In the genomic region with DNA sequence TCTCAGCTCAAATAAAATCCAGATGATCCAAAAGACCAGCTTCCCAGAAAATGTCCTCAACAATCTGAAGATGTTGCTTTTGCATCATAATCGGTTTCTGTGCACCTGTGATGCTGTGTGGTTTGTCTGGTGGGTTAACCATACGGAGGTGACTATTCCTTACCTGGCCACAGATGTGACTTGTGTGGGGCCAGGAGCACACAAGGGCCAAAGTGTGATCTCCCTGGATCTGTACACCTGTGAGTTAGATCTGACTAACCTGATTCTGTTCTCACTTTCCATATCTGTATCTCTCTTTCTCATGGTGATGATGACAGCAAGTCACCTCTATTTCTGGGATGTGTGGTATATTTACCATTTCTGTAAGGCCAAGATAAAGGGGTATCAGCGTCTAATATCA, we compare ENCODE assay signal across 26 cellular contexts. TPM values are rescaled to one million over a fixed set of nuclear protein-coding genes. Genes with fewer than 3 reads are reported as not detected.
DNase-seq lines count a peak whose midpoint lies in the region; ATAC-seq, FAIRE-seq and TF ChIP-seq lines count a peak whose summit lies in the region.
"Had no signal": no experiment of that assay in that cellular context is flagged by ENCODE, and none has a peak within 500 bp of the region (broad histone marks: within the 10 kb centered on the region; RNA-seq: fewer than 3 reads in every experiment).

No MANE protein-coding gene starts in this region.

- H3K4me1 ChIP-seq in HepG2 (ENCODE audit: insufficient read depth, low read length) (no peaks in the 10 kb centered on the region), right lobe of liver (no peaks in the 10 kb centered on the region), GM23248 (ENCODE audit: insufficient read depth) (no peaks in the 10 kb centered on the region)

- intact Hi-C loops in HepG2 (cut with micrococcal nuclease; ENCODE audit: unreplicated experiment) = no loop called here
- intact Hi-C loops in right lobe of liver (cut with DNase I) = no loop called here
- intact Hi-C loops in activated B cell treated with CpG ODN at 0.5 μM for 24 hours (cut with micrococcal nuclease) = no loop called here

- no peak for TF ChIP-seq CTCF in HepG2 (CRISPR knock-in tag; IDR thresholded peaks at IDR 0.05)
- TF ChIP-seq CTCF in right lobe of liver (IDR thresholded peaks at IDR 0.05) = no peak
- TF ChIP-seq CTCF in activated B cell treated with CpG ODN at 0.5 μM for 24 hours (IDR thresholded peaks at IDR 0.05) = no peak

- H4K20me1 ChIP-seq in HepG2 (ENCODE audit: insufficient read depth, low read length) = no peaks in the 10 kb centered on the region
- no peaks in the 10 kb centered on the region for H4K20me1 ChIP-seq in GM23248 (ENCODE audit: insufficient read depth)

- peak; percentile 23 for FAIRE-seq in HepG2 (lab: Jason Lieb, UNC)
- FAIRE-seq: A204.1, G401.6, H1, RCC 7860 had no signal

- H3K27me3 Mint-ChIP-seq in activated B cell treated with CpG ODN at 0.5 μM for 24 hours = no peaks in the 10 kb centered on the region

- H3K4me1 Mint-ChIP-seq in activated B cell treated with CpG ODN at 0.5 μM for 24 hours = peaks cover 53% of the 10 kb centered on the region
- H3K4me1 Mint-ChIP-seq: CD4-positive, alpha-beta memory T cell had no signal

- H3K4me2 ChIP-seq in HepG2 (ENCODE audit: low read depth, low read length) = no peak overlapping the region
- H3K4me2 ChIP-seq in GM23248 (ENCODE audit: unreplicated experiment) = no peak overlapping the region

- no peaks in the 10 kb centered on the region for H3F3A ChIP-seq in GM23248 (ENCODE audit: insufficient read depth)

- H3K36me3 ChIP-seq in HepG2 (replicated peaks in 1 of 2; ENCODE audit: control insufficient read depth in 1 of 2, insufficient read depth in 2 of 2, low read length in 2 of 2) = no peaks in the 10 kb centered on the region
- no peaks in the 10 kb centered on the region for H3K36me3 ChIP-seq in right lobe of liver
- H3K36me3 ChIP-seq in GM23248 (ENCODE audit: low read depth) = no peaks in the 10 kb centered on the region

- POLR2A ChIA-PET in HepG2 (lab: Yijun Ruan, JAX) = no interaction called here
- POLR2A ChIA-PET in activated B cell treated with CpG ODN at 0.5 μM for 24 hours (lab: Charles Lee) = no interaction called here

- H3K27ac ChIP-seq in HepG2 (ENCODE audit: extremely low read length, insufficient read depth, low read length) = no peak overlapping the region
- no peak overlapping the region for H3K27ac ChIP-seq in right lobe of liver
- H3K27ac ChIP-seq in GM23248 = no peak overlapping the region
- H3K27ac ChIP-seq: SK-N-MC had no signal

- H3K4me3 ChIP-seq in HepG2 (replicated peaks in 1 of 3; ENCODE audit: insufficient read depth in 1 of 3, low read depth in 2 of 3, low read length in 3 of 3) (no peak overlapping the region), right lobe of liver (no peak overlapping the region), GM23248 (no peak overlapping the region)
- H3K4me3 ChIP-seq: SK-N-MC had no signal

- no peak for TF ChIP-seq RAD21 in HepG2 (CRISPR knock-in tag; IDR thresholded peaks at IDR 0.05)

- H3K27me3 ChIP-seq in HepG2 (ENCODE audit: control insufficient read depth in 1 of 2, insufficient read depth in 2 of 2, low read length in 2 of 2) (no peaks in the 10 kb centered on the region), right lobe of liver (no peaks in the 10 kb centered on the region), GM23248 (replicated peaks; ENCODE audit: insufficient read depth) (no peaks in the 10 kb centered on the region)

- no peaks in the 10 kb centered on the region for H3K9me3 ChIP-seq in HepG2 (ENCODE audit: low read length)
- no peaks in the 10 kb centered on the region for H3K9me3 ChIP-seq in right lobe of liver
- no peaks in the 10 kb centered on the region for H3K9me3 ChIP-seq in GM23248 (ENCODE audit: low read depth)

- H3K36me3 Mint-ChIP-seq in activated B cell treated with CpG ODN at 0.5 μM for 24 hours (ENCODE audit: low read depth) = peaks cover 43% of the 10 kb centered on the region
- H3K36me3 Mint-ChIP-seq: CD4-positive, alpha-beta memory T cell had no signal

- CTCF ChIA-PET in HepG2 (lab: Yijun Ruan, JAX; ENCODE audit: low intra/inter-chr PET ratio, low total read pairs) = no interaction called here
- CTCF ChIA-PET in activated B cell treated with CpG ODN at 0.5 μM for 24 hours (lab: Charles Lee) = no interaction called here

- no peak for ATAC-seq in HepG2
- no peak for ATAC-seq in right lobe of liver
- ATAC-seq in GM18867 (IDR thresholded peaks at IDR 0.05; ENCODE audit: unreplicated experiment) = peak; percentile 24
- ATAC-seq in activated B cell treated with CpG ODN at 0.5 μM for 24 hours (ENCODE audit: low read depth) = no peak
- no peak for ATAC-seq in GM18907 (IDR thresholded peaks at IDR 0.05; ENCODE audit: unreplicated experiment)

- no peaks in the 10 kb centered on the region for H3K9me3 Mint-ChIP-seq in activated B cell treated with CpG ODN at 0.5 μM for 24 hours
- H3K9me3 Mint-ChIP-seq: CD4-positive, alpha-beta memory T cell had no signal

- no peak for TF ChIP-seq POLR2A in HepG2 (IDR thresholded peaks at IDR 0.05; ENCODE audit: insufficient read depth in 1 of 2, low read depth in 2 of 2, low read length in 2 of 2)
- TF ChIP-seq POLR2A in right lobe of liver (IDR thresholded peaks at IDR 0.05) = no peak

- in situ Hi-C loops in HepG2 (cut with HindIII; ENCODE audit: extremely low pct_ligation_motif_present, low pct_unique_long_range_greater_than_20kb) (no loop called here), GM23248 (cut with MboI) (no loop called here)

- H3K9ac ChIP-seq in HepG2 (ENCODE audit: insufficient read depth, low read depth, low read length) = no peak overlapping the region
- H3K9ac ChIP-seq in GM23248 = no peak overlapping the region

- WGBS in HepG2 (ENCODE audit: low lambda C conversion rate) = 0% methylated on average over 3 of the region's 3 CpGs
- 35% methylated on average over 3 of the region's 3 CpGs for WGBS in right lobe of liver (ENCODE audit: insufficient coverage, low coverage, low lambda C conversion rate, missing lambda C conversion rate)
- 9 to 10% methylated on average over 3 of the region's 3 CpGs for WGBS in GM23248 (ENCODE audit: low coverage in 1 of 2, low lambda C conversion rate in 2 of 2, missing lambda C conversion rate in 2 of 2), 2 experiments

- no TSS peak for BruUV-seq in HepG2 (replicated peaks; lab: Mats Ljungman, UMichigan)

- H3K79me2 ChIP-seq in HepG2 (ENCODE audit: insufficient read depth, low read length) (no peaks in the 10 kb centered on the region), GM23248 (ENCODE audit: insufficient read depth) (no peaks in the 10 kb centered on the region)

- H2AFZ ChIP-seq in HepG2 (ENCODE audit: low read length) (no peak overlapping the region), GM23248 (no peak overlapping the region)

- TF ChIP-seq EP300 in HepG2 (IDR thresholded peaks at IDR 0.05; ENCODE audit: low read depth in 2 of 2, low read length in 2 of 2) (no peak), HepG2 (CRISPR knock-in tag; IDR thresholded peaks at IDR 0.05; ENCODE audit: borderline replicate concordance) (no peak)

- H3K27ac Mint-ChIP-seq in activated B cell treated with CpG ODN at 0.5 μM for 24 hours = peak overlapping the region; percentile 41
- H3K27ac Mint-ChIP-seq: CD4-positive, alpha-beta memory T cell had no signal

- DNase-seq in HepG2 (ENCODE audit: low spot score) (no peak), right lobe of liver (no peak), activated B cell treated with CpG ODN at 0.5 μM for 24 hours (no peak), GM23248 (no peak), Kasumi-1 (lab: John Stamatoyannopoulos, UW) (no peak)
- DNase-seq: AML-193; C1 segment of cervical spinal cord; CD4-positive, alpha-beta memory T cell; COR-L47; HCEC 1CT; IMR-90; NCI-H1092 treated with DMSO at 0.1 percent for 48 hours; NCI-H1436; NCI-H187; NCI-H2081 treated with DMSO at 0.1 percent for 48 hours; NCI-H2171; NCI-H524; NCI-H748 treated with DMSO at 0.1 percent for 48 hours; SIG-M5 had no signal

- no peak overlapping the region for H3K4me3 Mint-ChIP-seq in activated B cell treated with CpG ODN at 0.5 μM for 24 hours
- H3K4me3 Mint-ChIP-seq: CD4-positive, alpha-beta memory T cell had no signal

- H3K9me2 ChIP-seq in GM23248 (ENCODE audit: insufficient read depth) = no peaks in the 10 kb centered on the region

RNA-seq across cellular contexts. Expression of a gene that starts 18.7 kb away (rescaled TPM):
- total RNA-seq in HepG2 (2016; rRNA removed; fragmentation: Illumina TruSeq; extraction: Trizol) = not detected in 2 replicates
- total RNA-seq in HepG2 (2016; cell fraction: cytosol; rRNA removed; fragmentation: Illumina TruSeq; extraction: Trizol; ENCODE audit: low read depth) = not detected in 2 replicates
- not detected in 2 replicates for total RNA-seq in HepG2 (2016; cell fraction: insoluble cytoplasmic fraction; rRNA removed; fragmentation: Illumina TruSeq; extraction: Trizol)
- total RNA-seq in HepG2 (2016; cell fraction: membrane; rRNA removed; fragmentation: Illumina TruSeq; extraction: Trizol) = not detected in 2 replicates
- total RNA-seq in HepG2 (2016; cell fraction: nucleus; rRNA removed; fragmentation: Illumina TruSeq; extraction: Trizol) = not detected in 2 replicates
- polyA plus RNA-seq in HepG2 (2011; rRNA removed) = not detected in 2 replicates
- polyA plus RNA-seq in HepG2 (2011; cell fraction: cytosol; rRNA removed) = not detected in 2 replicates
- not detected in 2 replicates for polyA plus RNA-seq in HepG2 (2011; cell fraction: nucleus; rRNA removed)
- polyA plus RNA-seq in HepG2 (2012) = not detected in 2 replicates
- polyA plus RNA-seq in HepG2 (2016; cell fraction: cytosol; fragmentation: Illumina TruSeq; extraction: Trizol; ENCODE audit: low read depth) = not detected in 2 replicates
- not detected in 2 replicates for polyA plus RNA-seq in HepG2 (2016; cell fraction: insoluble cytoplasmic fraction; fragmentation: Illumina TruSeq; extraction: Trizol; ENCODE audit: low read depth)
- polyA plus RNA-seq in HepG2 (2016; cell fraction: membrane; fragmentation: Illumina TruSeq; extraction: Trizol; ENCODE audit: low read depth) = not detected in 2 replicates
- not detected in 2 replicates for polyA plus RNA-seq in HepG2 (2016; cell fraction: nucleus; fragmentation: Illumina TruSeq; extraction: Trizol; ENCODE audit: insufficient read depth, low read depth)
- not detected in 2 replicates for polyA minus RNA-seq in HepG2 (2011; rRNA and poly(A)+ RNA removed; ENCODE audit: low replicate concordance)
- not detected in 2 replicates for polyA minus RNA-seq in HepG2 (2011; cell fraction: cytosol; rRNA and poly(A)+ RNA removed)
- not detected in 2 replicates for polyA minus RNA-seq in HepG2 (2011; cell fraction: nucleus; rRNA and poly(A)+ RNA removed)
- total RNA-seq in right lobe of liver = 1 to 10 TPM in 4 of 6 experiments, under 1 TPM in 2; 0.37 to 2.2 (median 1.4) TPM
- 0.20 and 0.22 TPM in 2 replicates for total RNA-seq in activated B cell treated with CpG ODN at 0.5 μM for 24 hours
- not detected in 2 replicates for total RNA-seq in GM23248 (2014; rRNA removed; shearing (Covaris generic))
- polyA plus RNA-seq in GM23248 (2016; fragmentation: Nextera tagmentation; extraction: Ambion mirVana) = not detected in 2 replicates
- total RNA-seq: H1, IMR-90 had no signal
- polyA plus RNA-seq: CD4-positive, alpha-beta memory T cell; H1; IMR-90 had no signal

RNA-seq across cellular contexts. Expression of a gene that starts 20.9 kb away (rescaled TPM):
- total RNA-seq in HepG2 (2016; rRNA removed; fragmentation: Illumina TruSeq; extraction: Trizol) = not detected in 2 replicates
- total RNA-seq in HepG2 (2016; cell fraction: cytosol; rRNA removed; fragmentation: Illumina TruSeq; extraction: Trizol; ENCODE audit: low read depth) = not detected in 2 replicates
- not detected in 2 replicates for total RNA-seq in HepG2 (2016; cell fraction: insoluble cytoplasmic fraction; rRNA removed; fragmentation: Illumina TruSeq; extraction: Trizol)
- not detected in 2 replicates for total RNA-seq in HepG2 (2016; cell fraction: membrane; rRNA removed; fragmentation: Illumina TruSeq; extraction: Trizol)
- total RNA-seq in HepG2 (2016; cell fraction: nucleus; rRNA removed; fragmentation: Illumina TruSeq; extraction: Trizol) = not detected in 2 replicates
- not detected in 2 replicates for polyA plus RNA-seq in HepG2 (2011; rRNA removed)
- polyA plus RNA-seq in HepG2 (2011; cell fraction: cytosol; rRNA removed) = not detected in 2 replicates
- polyA plus RNA-seq in HepG2 (2011; cell fraction: nucleus; rRNA removed) = not detected in 2 replicates
- polyA plus RNA-seq in HepG2 (2012) = not detected in 2 replicates
- polyA plus RNA-seq in HepG2 (2016; cell fraction: cytosol; fragmentation: Illumina TruSeq; extraction: Trizol; ENCODE audit: low read depth) = not detected in 2 replicates
- not detected in 2 replicates for polyA plus RNA-seq in HepG2 (2016; cell fraction: insoluble cytoplasmic fraction; fragmentation: Illumina TruSeq; extraction: Trizol; ENCODE audit: low read depth)
- not detected in 2 replicates for polyA plus RNA-seq in HepG2 (2016; cell fraction: membrane; fragmentation: Illumina TruSeq; extraction: Trizol; ENCODE audit: low read depth)
- polyA plus RNA-seq in HepG2 (2016; cell fraction: nucleus; fragmentation: Illumina TruSeq; extraction: Trizol; ENCODE audit: insufficient read depth, low read depth) = not detected in 2 replicates
- not detected in 2 replicates for polyA minus RNA-seq in HepG2 (2011; rRNA and poly(A)+ RNA removed; ENCODE audit: low replicate concordance)
- not detected in 2 replicates for polyA minus RNA-seq in HepG2 (2011; cell fraction: cytosol; rRNA and poly(A)+ RNA removed)
- not detected in 2 replicates for polyA minus RNA-seq in HepG2 (2011; cell fraction: nucleus; rRNA and poly(A)+ RNA removed)
- total RNA-seq in right lobe of liver = under 1 TPM; 0.10 to 0.58 (median 0.15) TPM
- 4.6 and 5.4 TPM in 2 replicates for total RNA-seq in activated B cell treated with CpG ODN at 0.5 μM for 24 hours
- not detected in 2 replicates for total RNA-seq in GM23248 (2014; rRNA removed; shearing (Covaris generic))
- not detected in 2 replicates for polyA plus RNA-seq in GM23248 (2016; fragmentation: Nextera tagmentation; extraction: Ambion mirVana)
- total RNA-seq: H1, IMR-90 had no signal
- polyA plus RNA-seq: IMR-90 had no signal
